ENCODE assay signal across 16 cellular contexts in genomic region chr1:63946866-63947491, GRCh38.
DNase-seq lines count a peak whose midpoint lies in the region; ATAC-seq and TF ChIP-seq lines count a peak whose summit lies in the region.
"Had no signal": no experiment of that assay in that cellular context is flagged by ENCODE, and none has a peak within 500 bp of the region (broad histone marks: within the 10 kb centered on the region; RNA-seq: fewer than 3 reads in every experiment).

No MANE protein-coding gene starts in this region.

- H3K36me3 ChIP-seq in right atrium auricular region, result no peaks in the 10 kb centered on the region
- H3K36me3 ChIP-seq in gastrocnemius medialis, result no peaks in the 10 kb centered on the region
- H3K36me3 ChIP-seq: BE2C had no signal

- H3K27ac ChIP-seq in right atrium auricular region, result peak overlapping the region in 1 of 2 donors; percentile 1
- H3K27ac ChIP-seq in gastrocnemius medialis, result peak overlapping the region; percentile 31 to 55 (median 50)

- TF ChIP-seq CTCF in right atrium auricular region (IDR thresholded peaks at IDR 0.05) (no peak), gastrocnemius medialis (IDR thresholded peaks at IDR 0.05 in 4 of 5, conservative IDR thresholded peaks at IDR 0.05 in 1 of 5) (no peak)
- TF ChIP-seq CTCF in activated CD8-positive, alpha-beta T cell treated with anti-CD3 and anti-CD28 coated beads for 36 hours (IDR thresholded peaks at IDR 0.05), result no peak

- peaks cover 0 to 3% (median 0%) of the 10 kb centered on the region in 9 donors for H3K9me3 Mint-ChIP-seq in naive thymus-derived CD8-positive, alpha-beta T cell
- H3K9me3 Mint-ChIP-seq in activated CD8-positive, alpha-beta T cell treated with anti-CD3 and anti-CD28 coated beads for 36 hours, result no peaks in the 10 kb centered on the region
- H3K9me3 Mint-ChIP-seq: activated CD4-positive, alpha-beta memory T cell treated with anti-CD3 and anti-CD28 coated beads, Interleukin-2, amount 10 ng/mL, durations not matched to agents 7 days and 5 days had no signal

- in situ Hi-C loops in gastrocnemius medialis (cut with MboI; ENCODE audit: low sequenced_read_pairs in 4 of 4), result loop anchor here in 1 of 4 donors (25.0 kb wide), 1 partner anchor 190 kb away; no protein-coding TSS in a partner anchor

- POLR2A ChIA-PET in naive thymus-derived CD8-positive, alpha-beta T cell (lab: Charles Lee), result no interaction called here
- POLR2A ChIA-PET in activated CD8-positive, alpha-beta T cell treated with anti-CD3 and anti-CD28 coated beads for 36 hours (lab: Charles Lee), result no interaction called here

- peaks cover 0 to 21% of the 10 kb centered on the region in 2 donors for H3K4me1 ChIP-seq in right atrium auricular region
- H3K4me1 ChIP-seq in gastrocnemius medialis, result peaks cover 15 to 27% of the 10 kb centered on the region in 2 donors
- H3K4me1 ChIP-seq: BE2C had no signal

- CTCF ChIA-PET in activated CD8-positive, alpha-beta T cell treated with anti-CD3 and anti-CD28 coated beads for 36 hours (lab: Charles Lee), result no interaction called here

- H3K9me3 ChIP-seq in right atrium auricular region, result no peaks in the 10 kb centered on the region
- no peaks in the 10 kb centered on the region for H3K9me3 ChIP-seq in gastrocnemius medialis
- H3K9me3 ChIP-seq: BE2C, mucosa of descending colon had no signal

- H3K27me3 ChIP-seq in right atrium auricular region (no peaks in the 10 kb centered on the region), gastrocnemius medialis (no peaks in the 10 kb centered on the region)
- H3K27me3 ChIP-seq: BE2C had no signal

- intact Hi-C loops in gastrocnemius medialis (cut with DNase I; ENCODE audit: low total_unique reads), result no loop called here
- intact Hi-C loops in activated CD8-positive, alpha-beta T cell treated with anti-CD3 and anti-CD28 coated beads for 36 hours (cut with micrococcal nuclease), result no loop called here

- DNase-seq in NCI-H446 treated with DMSO at 0.1 percent for 48 hours (lab: John Stamatoyannopoulos, UW), result peak; percentile 66
- DNase-seq in dedifferentiated amniotic fluid mesenchymal stem cell (ENCODE audit: extremely low spot score), result peak; percentile 41
- DNase-seq in right atrium auricular region (ENCODE audit: low spot score), result peak; percentile 67
- peak in 1 of 2 donors; percentile 24 for DNase-seq in gastrocnemius medialis
- no peak for DNase-seq in COLO829 (ENCODE audit: low spot score)
- DNase-seq in NCI-H146 treated with DMSO at 0.1 percent for 48 hours (lab: John Stamatoyannopoulos, UW; ENCODE audit: unreplicated experiment), result no peak
- no peak for DNase-seq in naive thymus-derived CD8-positive, alpha-beta T cell
- no peak for DNase-seq in activated CD8-positive, alpha-beta T cell treated with anti-CD3 and anti-CD28 coated beads for 36 hours
- DNase-seq: activated CD4-positive, alpha-beta memory T cell treated with anti-CD3 and anti-CD28 coated beads, Interleukin-2, amount 10 ng/mL, durations not matched to agents 7 days and 5 days; BE2C; foreskin melanocyte; mucosa of descending colon; NCI-H1092 treated with DMSO at 0.1 percent for 48 hours; NCI-H345; OCI-M1; stimulated activated naive CD8-positive, alpha-beta T cell treated with anti-CD3 and anti-CD28 coated beads, Interleukin-15, Interleukin-2, amounts not matched to agents 100 U/mL and 50 U/mL, for 24 hours had no signal

- no peak overlapping the region for H3K4me3 ChIP-seq in right atrium auricular region
- peak overlapping the region in 1 of 4 donors; percentile 7 for H3K4me3 ChIP-seq in gastrocnemius medialis
- H3K4me3 ChIP-seq: mucosa of descending colon had no signal

- no peak for TF ChIP-seq POLR2A in gastrocnemius medialis (IDR thresholded peaks at IDR 0.05)

- H3K4me3 Mint-ChIP-seq in naive thymus-derived CD8-positive, alpha-beta T cell, result no peak overlapping the region
- no peak overlapping the region for H3K4me3 Mint-ChIP-seq in activated CD8-positive, alpha-beta T cell treated with anti-CD3 and anti-CD28 coated beads for 36 hours
- H3K4me3 Mint-ChIP-seq: activated CD4-positive, alpha-beta memory T cell treated with anti-CD3 and anti-CD28 coated beads, Interleukin-2, amount 10 ng/mL, durations not matched to agents 7 days and 5 days had no signal

- no peaks in the 10 kb centered on the region for H3K4me1 Mint-ChIP-seq in naive thymus-derived CD8-positive, alpha-beta T cell
- no peaks in the 10 kb centered on the region for H3K4me1 Mint-ChIP-seq in activated CD8-positive, alpha-beta T cell treated with anti-CD3 and anti-CD28 coated beads for 36 hours (ENCODE audit: low read depth)
- H3K4me1 Mint-ChIP-seq: activated CD4-positive, alpha-beta memory T cell treated with anti-CD3 and anti-CD28 coated beads, Interleukin-2, amount 10 ng/mL, durations not matched to agents 7 days and 5 days had no signal

- H3K27me3 Mint-ChIP-seq in naive thymus-derived CD8-positive, alpha-beta T cell, result peaks cover 0 to 8% (median 1%) of the 10 kb centered on the region in 5 donors
- peaks cover 4% of the 10 kb centered on the region for H3K27me3 Mint-ChIP-seq in activated CD8-positive, alpha-beta T cell treated with anti-CD3 and anti-CD28 coated beads for 36 hours
- H3K27me3 Mint-ChIP-seq: activated CD4-positive, alpha-beta memory T cell treated with anti-CD3 and anti-CD28 coated beads, Interleukin-2, amount 10 ng/mL, durations not matched to agents 7 days and 5 days had no signal

- no peaks in the 10 kb centered on the region for H3K36me3 Mint-ChIP-seq in naive thymus-derived CD8-positive, alpha-beta T cell
- no peaks in the 10 kb centered on the region for H3K36me3 Mint-ChIP-seq in activated CD8-positive, alpha-beta T cell treated with anti-CD3 and anti-CD28 coated beads for 36 hours (ENCODE audit: low read depth)

- ATAC-seq in gastrocnemius medialis, result peak; percentile 65 to 69
- no peak for ATAC-seq in naive thymus-derived CD8-positive, alpha-beta T cell
- ATAC-seq in activated CD8-positive, alpha-beta T cell treated with anti-CD3 and anti-CD28 coated beads for 36 hours, result no peak
- ATAC-seq: mucosa of descending colon; stimulated activated naive CD8-positive, alpha-beta T cell treated with anti-CD3 and anti-CD28 coated beads, Interleukin-15, Interleukin-2, amounts not matched to agents 100 U/mL and 50 U/mL, for 24 hours had no signal

- H3K27ac Mint-ChIP-seq in naive thymus-derived CD8-positive, alpha-beta T cell, result no peak overlapping the region
- H3K27ac Mint-ChIP-seq in activated CD8-positive, alpha-beta T cell treated with anti-CD3 and anti-CD28 coated beads for 36 hours, result no peak overlapping the region
- H3K27ac Mint-ChIP-seq: activated CD4-positive, alpha-beta memory T cell treated with anti-CD3 and anti-CD28 coated beads, Interleukin-2, amount 10 ng/mL, durations not matched to agents 7 days and 5 days had no signal

Comparison
In these comparisons a context has a peak if more than half of its experiments do, and no peak if none do; other contexts are left out.
1. DNase-seq: peak in NCI-H446 treated with DMSO at 0.1 percent for 48 hours (single experiment), dedifferentiated amniotic fluid mesenchymal stem cell (single experiment) and right atrium auricular region (single experiment); none in COLO829 (single experiment), NCI-H146 treated with DMSO at 0.1 percent for 48 hours (single experiment), naive thymus-derived CD8-positive, alpha-beta T cell (0 of 10) and activated CD8-positive, alpha-beta T cell treated with anti-CD3 and anti-CD28 coated beads for 36 hours (single experiment).
2. ATAC-seq: peak in gastrocnemius medialis (2 of 2); none in naive thymus-derived CD8-positive, alpha-beta T cell (0 of 2) and activated CD8-positive, alpha-beta T cell treated with anti-CD3 and anti-CD28 coated beads for 36 hours (single experiment).